9 cellular contexts compared by ENCODE assay signal in the genomic region with DNA sequence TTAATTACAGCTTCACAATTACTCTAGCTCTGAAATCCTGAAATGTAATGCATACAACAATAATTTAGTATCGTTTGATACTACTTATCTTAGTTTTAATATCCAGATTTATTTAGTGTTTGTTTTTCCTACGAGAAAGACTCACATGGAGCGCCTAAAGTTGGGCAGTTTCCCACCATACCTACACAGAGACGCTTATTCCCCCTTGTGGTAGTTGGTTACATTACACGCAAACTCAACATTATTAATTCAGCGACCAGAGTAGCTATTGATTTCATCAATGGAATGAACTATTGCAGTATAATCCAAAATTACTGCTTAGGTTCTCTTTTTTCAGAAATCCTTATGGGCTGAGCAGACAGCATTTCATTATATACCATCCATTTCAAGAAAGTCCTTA.
DNase-seq lines count a peak whose midpoint lies in the region; ATAC-seq, FAIRE-seq and TF ChIP-seq lines count a peak whose summit lies in the region.
"Had no signal": no experiment of that assay in that cellular context is flagged by ENCODE, and none has a peak within 500 bp of the region (broad histone marks: within the 10 kb centered on the region; RNA-seq: fewer than 3 reads in every experiment).

No MANE protein-coding gene starts in this region.

- no peak for TF ChIP-seq POLR2A in A549 (IDR thresholded peaks at IDR 0.05; ENCODE audit: low read length)

- CTCF ChIA-PET in A549 (lab: Yijun Ruan, JAX), result interaction anchor here (0.5 to 1.3 kb wide), 2 partner anchors 62 to 538 kb away, joined by 3 to 4 read pairs; no protein-coding TSS in a partner anchor

- DNase-seq in A549 (ENCODE audit: low read depth in 1 of 2, low spot score in 1 of 2) (peak; percentile 8 to 29), NCI-H2171 treated with DMSO at 0.1 percent for 48 hours (lab: John Stamatoyannopoulos, UW) (peak; percentile 1), foreskin keratinocyte (no peak)
- DNase-seq in stimulated activated naive CD4-positive, alpha-beta T cell treated with Interleukin-2 at 50 U/mL for 16 hours (lab: John Stamatoyannopoulos, UW), result no peak
- no peak for DNase-seq in activated naive CD4-positive, alpha-beta T cell treated with Interleukin-2 at 50 U/mL for 16 hours
- DNase-seq in activated T-cell treated with anti-CD3 and anti-CD28 coated beads, Interleukin-2, amount 50 U/mL, for 48 hours, result no peak
- DNase-seq: activated B cell treated with CpG ODN at 0.5 μM for 24 hours had no signal

- POLR2A ChIA-PET in A549 (lab: Yijun Ruan, JAX), result no interaction called here

- H3K9me3 ChIP-seq in A549, result 0 out of 3 replicates have a peak, but pooled peaks cover 3% of the 10 kb centered on the region

- H3K4me2 ChIP-seq in A549, result no peak overlapping the region

- TF ChIP-seq RAD21 in A549 (conservative IDR thresholded peaks at IDR 0.05 in 1 of 2, IDR thresholded peaks at IDR 0.05 in 1 of 2), result peak in 1 of 2 experiments; percentile 47; a peak in 2 of 5 replicates

- TF ChIP-seq CTCF in A549 (IDR thresholded peaks at IDR 0.05), result 0 out of 3 replicates have a peak, but pooled peaks have one; percentile 13
- TF ChIP-seq CTCF in foreskin keratinocyte (conservative IDR thresholded peaks at IDR 0.05), result peak; percentile 32

- no peak for TF ChIP-seq EP300 in A549 (IDR thresholded peaks at IDR 0.05)

- ATAC-seq in A549 (peak in 1 of 2 experiments; percentile 61; a peak in 2 of 6 replicates), GM18867 (IDR thresholded peaks at IDR 0.05; ENCODE audit: unreplicated experiment) (peak; percentile 52), foreskin keratinocyte (no peak), HG03460 (IDR thresholded peaks at IDR 0.05; ENCODE audit: unreplicated experiment) (no peak)

- H3K27ac ChIP-seq in A549, result no peak overlapping the region
- no peak overlapping the region for H3K27ac ChIP-seq in foreskin keratinocyte

- 19% methylated on average over 6 of the region's 6 CpGs for WGBS in A549 (ENCODE audit: missing lambda C conversion rate)

- FAIRE-seq in A549 (lab: Jason Lieb, UNC), result no peak

- H3K4me1 ChIP-seq in A549 (no peaks in the 10 kb centered on the region), foreskin keratinocyte (no peaks in the 10 kb centered on the region)

- H3K4me3 ChIP-seq in A549, result no peak overlapping the region

- no peaks in the 10 kb centered on the region for H3K27me3 ChIP-seq in foreskin keratinocyte

TF ChIP-seq in A549, 52 proteins besides CTCF, POLR2A, EP300 and RAD21:
- TF ChIP-seq, protein P1, sequence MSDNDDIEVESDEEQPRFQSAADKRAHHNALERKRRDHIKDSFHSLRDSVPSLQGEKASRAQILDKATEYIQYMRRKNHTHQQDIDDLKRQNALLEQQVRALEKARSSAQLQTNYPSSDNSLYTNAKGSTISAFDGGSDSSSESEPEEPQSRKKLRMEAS (IDR thresholded peaks at IDR 0.05), result no peak
- TF ChIP-seq SMC3 (IDR thresholded peaks at IDR 0.05), result 0 out of 3 replicates have a peak, but pooled peaks have one; percentile 10

Comparison
In these comparisons a context has a peak if more than half of its experiments do, and no peak if none do; other contexts are left out.
1. DNase-seq: peak in A549 (2 of 2) and NCI-H2171 treated with DMSO at 0.1 percent for 48 hours (single experiment); none in foreskin keratinocyte (0 of 2), stimulated activated naive CD4-positive, alpha-beta T cell treated with Interleukin-2 at 50 U/mL for 16 hours (single experiment), activated naive CD4-positive, alpha-beta T cell treated with Interleukin-2 at 50 U/mL for 16 hours (single experiment) and activated T-cell treated with anti-CD3 and anti-CD28 coated beads, Interleukin-2, amount 50 U/mL, for 48 hours (0 of 2).